27 cellular contexts compared by ENCODE assay signal in the genomic region with DNA sequence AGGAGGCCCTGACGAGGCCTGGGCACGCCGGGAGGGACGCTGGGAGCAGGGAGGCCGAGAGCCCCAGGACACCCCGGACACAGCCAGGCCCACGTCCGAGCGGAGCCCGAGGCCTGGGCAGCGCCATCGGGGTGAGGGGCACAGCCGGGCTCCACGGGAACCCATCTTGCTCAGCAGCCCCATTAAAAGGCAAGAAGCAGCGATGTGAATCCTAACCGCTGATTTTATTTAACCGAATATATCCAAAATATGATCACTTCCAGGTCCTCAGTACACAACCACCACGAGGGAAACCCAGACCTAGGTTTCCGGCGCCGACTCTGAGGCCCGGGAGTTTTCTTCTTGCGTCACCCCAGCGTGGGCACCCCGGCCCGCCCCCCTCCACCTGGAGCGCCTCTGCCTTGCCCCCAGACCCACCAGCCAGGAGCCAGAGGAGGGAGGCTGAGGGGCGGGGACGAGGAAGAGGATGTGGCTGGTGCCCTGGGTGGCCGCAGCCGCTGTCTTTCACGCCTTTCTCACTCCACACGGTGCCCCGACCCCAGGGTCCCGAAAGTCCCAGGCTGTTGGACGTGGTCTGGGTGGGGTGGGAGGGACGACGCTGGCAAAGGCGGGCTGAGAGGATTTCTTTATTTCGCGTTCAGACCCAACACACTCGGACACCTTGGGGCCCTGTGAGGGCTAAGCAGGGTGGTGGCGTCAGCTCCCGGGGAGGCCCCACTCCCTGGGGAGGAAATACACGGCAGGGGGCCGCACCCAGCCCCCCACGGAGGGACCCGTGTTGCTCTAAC. TPM values are rescaled to one million over a fixed set of nuclear protein-coding genes. Genes with fewer than 3 reads are reported as not detected.
"Had no signal": no experiment of that assay in that cellular context is flagged by ENCODE, and none has a peak within 500 bp of the region (broad histone marks: within the 10 kb centered on the region; RNA-seq: fewer than 3 reads in every experiment).

No MANE protein-coding gene starts in this region.

- H3K4me1 ChIP-seq: adrenal gland, ascending aorta, esophagus muscularis mucosa, right lobe of liver, testis, uterus had no signal

- H3K27ac ChIP-seq: adrenal gland, ascending aorta, brain microvascular endothelial cell, esophagus muscularis mucosa, right lobe of liver, testis, uterus, WERI-Rb-1 had no signal

- H3K9me3 ChIP-seq: adrenal gland, ascending aorta, esophagus muscularis mucosa, right lobe of liver, testis, uterus had no signal

- FAIRE-seq: frontal cortex, islet of Langerhans, TTC549 had no signal

- H3K27me3 ChIP-seq: adrenal gland, ascending aorta, brain microvascular endothelial cell, dorsolateral prefrontal cortex, esophagus muscularis mucosa, right lobe of liver, testis, uterus had no signal

- H3K36me3 ChIP-seq: uterus had no signal

- DNase-seq: activated naive CD4-positive, alpha-beta T cell; activated T-cell treated with anti-CD3 and anti-CD28 coated beads, Interleukin-2, amount 50 U/mL, for 1 hour; brain microvascular endothelial cell; caudate nucleus; dorsolateral prefrontal cortex; glutamatergic neuron; hypothalamus; left ventricle myocardium superior; mammary epithelial cell; midbrain; posterior cingulate gyrus; right lobe of liver; stimulated activated CD4-positive, alpha-beta T cell treated with anti-CD3 and anti-CD28 coated beads, Interleukin-2, amount 100 ng/mL, for 24 hours; testis; trophoblast cell; uterus; WERI-Rb-1 had no signal

- ATAC-seq: activated T-helper 17 cell treated with anti-CD3 and anti-CD28 coated beads, Interleukin-2, amount 50 U/mL, for 72 hours; left ventricle myocardium superior; stimulated activated effector memory CD8-positive, alpha-beta T cell treated with anti-CD3 and anti-CD28 coated beads, Interleukin-12 subunit alpha, Interleukin-12 subunit beta, amount 100 ng/mL, for 72 hours had no signal

- H3K4me3 ChIP-seq: adrenal gland, ascending aorta, dorsolateral prefrontal cortex, esophagus muscularis mucosa, right lobe of liver, skin epidermis, testis, uterus had no signal

RNA-seq across cellular contexts. Expression of a gene that starts 0.6 kb away (rescaled TPM):
- total RNA-seq: ascending aorta had no signal
- polyA plus RNA-seq: mammary epithelial cell had no signal

RNA-seq across cellular contexts. Expression of a gene that starts 14.0 kb away (rescaled TPM):
- total RNA-seq: activated T-helper 17 cell treated with anti-CD3 and anti-CD28 coated beads, Interleukin-2, amount 50 U/mL, for 72 hours; ascending aorta; esophagus muscularis mucosa; frontal cortex; right lobe of liver; uterus had no signal
- polyA plus RNA-seq: adrenal gland, mammary epithelial cell, neural cell had no signal
